In the genomic region with DNA sequence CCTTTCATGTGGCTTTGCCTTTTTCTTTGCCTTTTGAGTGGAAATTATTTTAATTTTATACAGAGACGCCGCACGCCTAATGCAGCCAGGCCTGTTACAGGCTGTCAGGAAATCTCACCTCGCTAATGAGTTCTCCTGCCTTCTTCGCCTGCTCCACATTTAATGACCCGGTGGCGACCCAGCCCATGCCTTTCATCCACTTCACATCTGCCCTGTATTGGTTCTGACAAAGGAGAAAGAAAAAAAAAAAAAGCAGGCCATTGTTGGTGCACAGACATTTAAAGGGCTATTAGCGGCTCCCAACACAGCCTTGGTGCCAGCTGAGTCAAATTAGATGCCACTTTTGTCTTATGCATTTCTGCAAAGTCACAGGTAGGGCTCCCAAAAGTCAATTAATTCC, we compare ENCODE assay signal across 18 cellular contexts.
A peak's percentile ranks its signal among the peaks of the same experiment; 100 is the strongest.
DNase-seq lines count a peak whose midpoint lies in the region; ATAC-seq lines count a peak whose summit lies in the region.
"Had no signal": no experiment of that assay in that cellular context is flagged by ENCODE, and none has a peak within 500 bp of the region (broad histone marks: within the 10 kb centered on the region; RNA-seq: fewer than 3 reads in every experiment).

No MANE protein-coding gene starts in this region.

- DNase-seq in NCI-H1417 (lab: John Stamatoyannopoulos, UW): peak; percentile 22 to 81 (median 27)
- DNase-seq in NCI-H2107 treated with DMSO at 0.1 percent for 48 hours (lab: John Stamatoyannopoulos, UW; ENCODE audit: unreplicated experiment): peak; percentile 39
- DNase-seq in NCI-H774 (lab: John Stamatoyannopoulos, UW): peak; percentile 29
- DNase-seq in NCI-H2029 (lab: John Stamatoyannopoulos, UW): no peak
- no peak for DNase-seq in caudate nucleus (lab: John Stamatoyannopoulos, UW)
- DNase-seq: ACHN, DND-41, H9, IMR-90, NCI-H510A, PC-9, SIG-M5, T-cell had no signal

- H3K27ac ChIP-seq in caudate nucleus (ENCODE audit: low read depth, low read length): no peak overlapping the region
- H3K27ac ChIP-seq: C4-2B, PC-9, RWPE1 had no signal

- ATAC-seq in GM19455 (IDR thresholded peaks at IDR 0.05; ENCODE audit: unreplicated experiment) (no peak), HG03196 (IDR thresholded peaks at IDR 0.05; ENCODE audit: unreplicated experiment) (no peak)
- ATAC-seq: SK-N-SH treated with all-trans-retinoic acid at 6 μM for 48 hours, T-cell had no signal

Comparison
In these comparisons a context has a peak if more than half of its experiments do, and no peak if none do; other contexts are left out.
1. DNase-seq: peak in NCI-H1417 (3 of 3), NCI-H2107 treated with DMSO at 0.1 percent for 48 hours (single experiment) and NCI-H774 (single experiment); none in NCI-H2029 (single experiment) and caudate nucleus (0 of 61).